Comparison of ENCODE assay signal across 25 cellular contexts in genomic region chr1:244988521-244988920, GRCh38.
"Had no signal": no experiment of that assay in that cellular context is flagged by ENCODE, and none has a peak within 500 bp of the region (broad histone marks: within the 10 kb centered on the region; RNA-seq: fewer than 3 reads in every experiment).

No MANE protein-coding gene starts in this region.

- H3K9me3 ChIP-seq: left ventricle myocardium inferior, suprapubic skin, tibial artery, upper lobe of right lung had no signal

- H3K4me1 ChIP-seq: spleen, suprapubic skin, tibial artery, upper lobe of right lung had no signal

- FAIRE-seq: bronchial epithelial cell, colon had no signal

- H3K4me3 ChIP-seq: dorsolateral prefrontal cortex, left ventricle myocardium inferior, lung, spleen, suprapubic skin, tibial artery, upper lobe of right lung had no signal

- DNase-seq: activated CD4-positive, alpha-beta memory T cell treated with anti-CD3 and anti-CD28 coated beads, Interleukin-2, amount 10 ng/mL, durations not matched to agents 7 days and 5 days; activated CD4-positive, alpha-beta T cell treated with anti-CD3 and anti-CD28 coated beads, Interleukin-2, amount 10 ng/mL, durations not matched to agents 7 days and 5 days; activated gamma-delta T cell treated with Interleukin-2 at 50 U/mL for 16 hours; activated naive CD4-positive, alpha-beta T cell treated with anti-CD3 and anti-CD28 coated beads, Interleukin-2, amount 50 U/mL, for 16 hours; activated T-cell treated with anti-CD3 and anti-CD28 coated beads, Interleukin-2, amount 50 U/mL, for 4 hours; amniotic stem cell; dorsolateral prefrontal cortex; effector memory CD4-positive, alpha-beta T cell; erythroblast; head of caudate nucleus; hypothalamus; left ventricle myocardium inferior; posterior cingulate gyrus; right cardiac atrium; spleen; stimulated activated naive CD4-positive, alpha-beta T cell; tibial artery; upper lobe of right lung; WERI-Rb-1 had no signal

- H3K36me3 ChIP-seq: spleen, suprapubic skin, tibial artery, upper lobe of right lung, WERI-Rb-1 had no signal

- H3K27me3 ChIP-seq: dorsolateral prefrontal cortex, spleen, suprapubic skin, tibial artery, upper lobe of right lung had no signal

- H3K27ac ChIP-seq: dorsolateral prefrontal cortex, left ventricle myocardium inferior, spleen, suprapubic skin, tibial artery, upper lobe of right lung, WERI-Rb-1 had no signal

- ATAC-seq: activated CD4-positive, CD25-positive, alpha-beta regulatory T cell treated with anti-CD3 and anti-CD28 coated beads, Interleukin-2, amount 50 U/mL, for 24 hours; activated T-cell treated with anti-CD3 and anti-CD28 coated beads, Interleukin-2, amount 50 U/mL, for 4 hours; activated T-helper 17 cell treated with anti-CD3 and anti-CD28 coated beads, Interleukin-2, amount 50 U/mL, for 72 hours; right cardiac atrium; upper lobe of right lung had no signal
